Comparison of ENCODE assay signal across 11 cellular contexts in the genomic region with DNA sequence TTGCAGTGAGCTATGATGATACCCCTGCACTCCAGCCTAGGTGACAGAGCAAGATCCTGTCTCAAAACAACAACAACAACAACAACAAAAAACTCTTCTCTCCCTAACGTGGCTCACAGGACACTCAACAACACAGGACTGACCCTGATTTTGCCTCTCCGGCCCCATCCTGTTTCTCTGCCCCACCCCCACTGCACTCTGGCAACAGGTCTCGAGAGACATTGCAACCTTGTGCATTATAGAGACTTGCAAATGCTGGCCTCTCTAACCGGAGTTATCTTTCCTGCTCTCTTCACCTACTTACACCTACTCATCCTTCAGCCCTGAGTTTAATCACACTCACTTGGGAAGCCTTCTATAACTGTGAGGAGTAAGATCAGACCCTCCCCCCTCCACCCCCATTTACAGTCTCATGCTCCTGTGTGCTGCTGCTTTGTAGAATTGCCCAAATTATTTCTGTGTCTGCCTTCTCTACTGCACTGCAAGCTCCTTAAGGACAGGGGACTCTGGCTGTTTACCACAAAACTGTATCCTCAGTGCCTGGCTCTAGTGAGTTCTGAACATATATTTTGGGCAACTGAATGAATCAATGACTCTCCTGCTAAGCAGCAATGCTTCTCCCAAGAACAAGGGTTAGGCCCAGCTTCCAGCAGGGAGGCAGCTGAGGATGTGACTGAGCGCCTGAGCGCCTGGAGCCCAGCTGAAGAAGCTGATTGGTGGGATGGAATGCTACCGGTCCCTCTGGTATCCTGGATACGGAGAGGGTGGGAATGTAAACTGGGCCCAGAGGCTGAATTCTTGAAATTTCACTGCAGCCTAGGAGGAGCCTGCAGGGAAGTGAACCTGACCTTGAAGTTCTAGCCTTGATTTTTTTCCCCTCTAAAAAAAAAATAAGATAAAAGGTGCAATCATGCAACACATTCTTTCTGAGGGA. TPM values are rescaled to one million over a fixed set of nuclear protein-coding genes. Genes with fewer than 3 reads are reported as not detected.
DNase-seq lines count a peak whose midpoint lies in the region; ATAC-seq and TF ChIP-seq lines count a peak whose summit lies in the region.
"Had no signal": no experiment of that assay in that cellular context is flagged by ENCODE, and none has a peak within 500 bp of the region (broad histone marks: within the 10 kb centered on the region; RNA-seq: fewer than 3 reads in every experiment).

No MANE protein-coding gene starts in this region.

- no peak for ATAC-seq in GM19397 (IDR thresholded peaks at IDR 0.05; ENCODE audit: unreplicated experiment)

- no peaks in the 10 kb centered on the region for H3K27me3 ChIP-seq in kidney epithelial cell (ENCODE audit: control insufficient read depth, insufficient read depth, low read length)
- H3K27me3 ChIP-seq in thyroid gland, result no peaks in the 10 kb centered on the region
- H3K27me3 ChIP-seq: SJSA1 had no signal

- intact Hi-C loops in thyroid gland (cut with DNase I), result no loop called here

- WGBS in thyroid gland, 2 donors, result 47% methylated on average over 8 of the region's 8 CpGs

- no peak for TF ChIP-seq POLR2A in thyroid gland (IDR thresholded peaks at IDR 0.05)

- H3K27ac ChIP-seq in thyroid gland (peak overlapping the region; percentile 5 to 43 (median 33)), coronary artery (no peak overlapping the region)
- H3K27ac ChIP-seq: SJSA1 had no signal

- peaks cover 8 to 23% of the 10 kb centered on the region in 2 donors for H3K4me1 ChIP-seq in thyroid gland

- no peaks in the 10 kb centered on the region for H3K9me3 ChIP-seq in thyroid gland
- H3K9me3 ChIP-seq: SJSA1 had no signal

- H3K4me3 ChIP-seq in cardiac fibroblast (replicated peaks in 1 of 2; ENCODE audit: low read depth in 2 of 2, low read length in 2 of 2) (no peak overlapping the region), kidney epithelial cell (ENCODE audit: low read depth, low read length) (no peak overlapping the region), thyroid gland (replicated peaks in 1 of 3) (no peak overlapping the region), coronary artery (no peak overlapping the region)
- H3K4me3 ChIP-seq: SJSA1 had no signal

- DNase-seq in SIG-M5 treated with dmso at 0.1 percent for 504 hours (lab: John Stamatoyannopoulos, UW; ENCODE audit: unreplicated experiment) (peak; percentile 22), SIG-M5 (lab: John Stamatoyannopoulos, UW) (no peak), cardiac fibroblast (ENCODE audit: low read depth in 2 of 2) (peak; percentile 12 to 71), kidney epithelial cell (ENCODE audit: low read depth) (peak; percentile 76), thyroid gland (peak; percentile 70 to 81), coronary artery (ENCODE audit: low spot score) (no peak), cerebellar nuclear complex (lab: John Stamatoyannopoulos, UW) (no peak)
- DNase-seq: activated CD8-positive, alpha-beta memory T cell treated with anti-CD3 and anti-CD28 coated beads for 24 hours; NCI-H1417 treated with DMSO at 0.1 percent for 48 hours had no signal

- H3K36me3 ChIP-seq in kidney epithelial cell (ENCODE audit: control insufficient read depth, insufficient read depth, low read length) (no peaks in the 10 kb centered on the region), thyroid gland (no peaks in the 10 kb centered on the region)
- H3K36me3 ChIP-seq: SJSA1 had no signal

- TF ChIP-seq CTCF in cardiac fibroblast (IDR thresholded peaks at IDR 0.05; ENCODE audit: low read depth, low read length) (no peak), kidney epithelial cell (IDR thresholded peaks at IDR 0.05; ENCODE audit: insufficient read depth, low read length, poor library complexity, severe bottlenecking) (no peak), thyroid gland (IDR thresholded peaks at IDR 0.05) (no peak), coronary artery (IDR thresholded peaks at IDR 0.05) (no peak)

RNA-seq across cellular contexts. Expression of gene WWC1, which starts 43.0 kb away (rescaled TPM):
- total RNA-seq in kidney epithelial cell (118 and 121 TPM in 2 replicates), thyroid gland (10 to 100 TPM; 38.7 to 80.1 (median 54.0) TPM)

Comparison
In these comparisons a context has a peak if more than half of its experiments do, and no peak if none do; other contexts are left out.
1. DNase-seq: peak in SIG-M5 treated with dmso at 0.1 percent for 504 hours (single experiment), cardiac fibroblast (2 of 2), kidney epithelial cell (single experiment) and thyroid gland (2 of 2); none in SIG-M5 (single experiment), coronary artery (single experiment) and cerebellar nuclear complex (0 of 2).
2. H3K27ac ChIP-seq: peak in thyroid gland (3 of 3); none in coronary artery (0 of 2).